Comparison of ENCODE assay signal across 17 cellular contexts in genomic region chr10:48302515-48303476, GRCh38. TPM values are rescaled to one million over a fixed set of nuclear protein-coding genes. Genes with fewer than 3 reads are reported as not detected.
DNase-seq lines count a peak whose midpoint lies in the region; FAIRE-seq and TF ChIP-seq lines count a peak whose summit lies in the region.
"Had no signal": no experiment of that assay in that cellular context is flagged by ENCODE, and none has a peak within 500 bp of the region (broad histone marks: within the 10 kb centered on the region; RNA-seq: fewer than 3 reads in every experiment).

No MANE protein-coding gene starts in this region.

- H2BK20ac ChIP-seq in H1 (ENCODE audit: low read length), result no peak overlapping the region

- H2BK5ac ChIP-seq in H1 (ENCODE audit: low read depth, low read length), result no peak overlapping the region

- no peak overlapping the region for H4K91ac ChIP-seq in H1 (replicated peaks; ENCODE audit: insufficient read length, low read length)

- peaks cover 17% of the 10 kb centered on the region for H3K4me1 ChIP-seq in MM.1S (ENCODE audit: low read length)
- H3K4me1 ChIP-seq in H1 (replicated peaks in 1 of 4; ENCODE audit: control insufficient read depth in 3 of 4, insufficient read depth in 4 of 4, low read length in 3 of 4), result no peaks in the 10 kb centered on the region; a peak in 1 of 7 replicates

- H3K23me2 ChIP-seq in H1 (ENCODE audit: low read depth, low read length), result peaks cover 4% of the 10 kb centered on the region

- WGBS in H1 (ENCODE audit: extremely low coverage in 1 of 2, insufficient coverage in 1 of 2, insufficient read length in 1 of 2, insufficient replicate concordance in 2 of 2, low coverage in 1 of 2, low lambda C conversion rate in 2 of 2, missing lambda C conversion rate in 1 of 2), 2 experiments, result 83% methylated on average over 8 of the region's 8 CpGs; no CpG with 5 or more reads in 1 of the 2 experiments

- H3K4ac ChIP-seq in H1 (replicated peaks; ENCODE audit: insufficient read length, low read depth, low read length), result no peak overlapping the region

- H2BK12ac ChIP-seq in H1 (ENCODE audit: low read depth, low read length), result no peak overlapping the region

- POLR2A ChIA-PET in H1 (lab: Charles Lee; ENCODE audit: partially characterized antibody), result no interaction called here

- 0 out of 2 replicates have a peak overlapping the region, but pooled peaks have one; percentile 8 for H2AFZ ChIP-seq in MM.1S (ENCODE audit: low read length)
- 0 out of 2 replicates have a peak overlapping the region, but pooled peaks have one; percentile 0 for H2AFZ ChIP-seq in H1 (ENCODE audit: low read length)
- H2AFZ ChIP-seq: GM23338 had no signal

- H3F3A ChIP-seq in MM.1S (ENCODE audit: insufficient read depth, low read length), result no peaks in the 10 kb centered on the region

- no peak overlapping the region for H4K5ac ChIP-seq in H1 (ENCODE audit: insufficient read length, low read depth, low read length)

- no peak overlapping the region for H2AK5ac ChIP-seq in H1 (ENCODE audit: low read depth, low read length)

- no peak for FAIRE-seq in H1 (lab: Jason Lieb, UNC)

- TF ChIP-seq RAD21 in H1 (IDR thresholded peaks at IDR 0.05 in 1 of 2, conservative IDR thresholded peaks at IDR 0.05 in 1 of 2; ENCODE audit: low read depth in 2 of 2, low read length in 2 of 2), result no peak

- no peaks in the 10 kb centered on the region for H3K27me3 ChIP-seq in MM.1S (replicated peaks; ENCODE audit: insufficient read depth, low read length)
- no peaks in the 10 kb centered on the region for H3K27me3 ChIP-seq in H1 (replicated peaks in 1 of 4; ENCODE audit: control insufficient read depth in 3 of 4, extremely low read depth in 1 of 4, insufficient read depth in 3 of 4, low read length in 3 of 4)
- H3K27me3 ChIP-seq: BLaER1 had no signal

- CTCF ChIA-PET in H1 (lab: Charles Lee; ENCODE audit: partially characterized antibody), result interaction anchor here (1.0 to 4.3 kb wide), 2 partner anchors 13 to 30 kb away, joined by 3 to 21 read pairs; no protein-coding TSS in a partner anchor

- no peak for TF ChIP-seq CTCF in GM12865 (IDR thresholded peaks at IDR 0.05; ENCODE audit: insufficient read depth, low read depth, low read length, missing control alignments)
- TF ChIP-seq CTCF in GM13977 (IDR thresholded peaks at IDR 0.05; ENCODE audit: extremely low read depth, insufficient read depth, missing control alignments), result no peak
- no peak for TF ChIP-seq CTCF in MM.1S (IDR thresholded peaks at IDR 0.05; ENCODE audit: low read length)
- no peak for TF ChIP-seq CTCF in H1 (IDR thresholded peaks at IDR 0.05; ENCODE audit: control extremely low read depth in 1 of 3, insufficient read depth in 1 of 3, low read depth in 1 of 3, low read length in 3 of 3)

- no peaks in the 10 kb centered on the region for H3K36me3 ChIP-seq in MM.1S (replicated peaks; ENCODE audit: insufficient read depth, low read length)
- no peaks in the 10 kb centered on the region for H3K36me3 ChIP-seq in H1 (ENCODE audit: control insufficient read depth in 2 of 4, insufficient read depth in 4 of 4, low read length in 3 of 4)
- H3K36me3 ChIP-seq: BLaER1 had no signal

- peaks cover 9% of the 10 kb centered on the region for H3K79me2 ChIP-seq in MM.1S (ENCODE audit: low read length)
- peaks cover 0 to 7% of the 10 kb centered on the region in 2 experiments; a peak in 3 of 4 replicates for H3K79me2 ChIP-seq in H1 (ENCODE audit: control insufficient read depth in 1 of 2, insufficient read depth in 2 of 2, low read length in 2 of 2)

- H4K20me1 ChIP-seq in MM.1S (ENCODE audit: insufficient read depth, low read length), result no peaks in the 10 kb centered on the region
- no peaks in the 10 kb centered on the region for H4K20me1 ChIP-seq in H1 (replicated peaks in 1 of 2; ENCODE audit: control insufficient read depth in 1 of 2, insufficient read depth in 2 of 2, low read length in 2 of 2)

- no peak overlapping the region for H3K23ac ChIP-seq in H1 (ENCODE audit: insufficient read length)

- TF ChIP-seq POLR2A in H1 (IDR thresholded peaks at IDR 0.05; ENCODE audit: control extremely low read depth in 1 of 2, low read depth in 2 of 2, low read length in 2 of 2), result no peak

- H3K9ac ChIP-seq in MM.1S (ENCODE audit: low read length) (no peak overlapping the region), H1 (replicated peaks in 1 of 4; ENCODE audit: extremely low read depth in 1 of 4, low read depth in 3 of 4, low read length in 3 of 4) (no peak overlapping the region)
- H3K9ac ChIP-seq: BLaER1 had no signal

- no peak overlapping the region for H4K8ac ChIP-seq in H1 (ENCODE audit: extremely low read depth, insufficient read depth, low read length)

- no peak overlapping the region for H3K56ac ChIP-seq in H1 (replicated peaks; ENCODE audit: insufficient read length, low read depth, low read length)

- H3K9me3 ChIP-seq in MM.1S (replicated peaks; ENCODE audit: insufficient read depth, low read length) (no peaks in the 10 kb centered on the region), H1 (ENCODE audit: insufficient read depth in 2 of 2, low read depth in 1 of 2, low read length in 1 of 2) (no peaks in the 10 kb centered on the region)
- H3K9me3 ChIP-seq: BLaER1, Caco-2 had no signal

- no peak overlapping the region for H3K4me3 ChIP-seq in GM12865 (ENCODE audit: low read depth, low read length)
- H3K4me3 ChIP-seq in MM.1S (ENCODE audit: low read length), result no peak overlapping the region
- no peak overlapping the region for H3K4me3 ChIP-seq in H1 (ENCODE audit: extremely low read depth in 1 of 4, insufficient read depth in 2 of 4, low read depth in 3 of 4, low read length in 4 of 4)
- H3K4me3 ChIP-seq: BLaER1, GM23338 had no signal

- 0 out of 2 replicates have a peak overlapping the region, but pooled peaks have one; percentile 20 for H3K4me2 ChIP-seq in MM.1S (ENCODE audit: low read depth, low read length)
- no peak overlapping the region for H3K4me2 ChIP-seq in H1 (ENCODE audit: insufficient read depth in 1 of 2, low read depth in 2 of 2, low read length in 2 of 2)
- H3K4me2 ChIP-seq: BLaER1, GM23338 had no signal

- no peaks in the 10 kb centered on the region for H3K9me2 ChIP-seq in MM.1S (replicated peaks; ENCODE audit: insufficient read depth, low read length)

- 0 out of 2 replicates have a peak overlapping the region, but pooled peaks have one; percentile 49 for H2BK15ac ChIP-seq in H1 (ENCODE audit: low read length)

- no peak for TF ChIP-seq EP300 in H1 (IDR thresholded peaks at IDR 0.05; ENCODE audit: borderline replicate concordance in 1 of 2, low read depth in 2 of 2, low read length in 2 of 2)

- no peak overlapping the region for H3K27ac ChIP-seq in MM.1S (ENCODE audit: low read length)
- H3K27ac ChIP-seq in H1 (ENCODE audit: low read depth, low read length), result no peak overlapping the region
- H3K27ac ChIP-seq: BLaER1 had no signal

- no peak overlapping the region for H3K18ac ChIP-seq in H1 (ENCODE audit: extremely low read depth, low read length)

- no peak overlapping the region for H2BK120ac ChIP-seq in H1 (replicated peaks; ENCODE audit: low read depth, low read length)

- H3K14ac ChIP-seq in H1 (ENCODE audit: insufficient read length), result no peak overlapping the region

- no peaks in the 10 kb centered on the region; the same call in 1 of the 2 replicates for H3K79me1 ChIP-seq in H1 (ENCODE audit: low read depth, low read length)

- in situ Hi-C loops in GM13977 (cut with MboI; ENCODE audit: low pct_unique_long_range_greater_than_20kb, low sequenced_read_pairs, unreplicated experiment), result no loop called here

- DNase-seq in GM12865 (ENCODE audit: low read depth) (peak; percentile 51), GM13977 (ENCODE audit: low spot score) (peak; percentile 39), MM.1S (peak; percentile 31), H1 (ENCODE audit: low read depth in 1 of 2, low spot score in 2 of 2) (no peak), cerebellum (ENCODE audit: low spot score) (no peak), 8988T (no peak), cerebellar nuclear complex (lab: John Stamatoyannopoulos, UW) (no peak)
- DNase-seq: AML-193; Caco-2; CD8-positive, alpha-beta memory T cell; DMS53; GF-D8; H9; Karpas-422 had no signal

TF ChIP-seq in H1, 55 proteins besides CTCF, POLR2A, EP300 and RAD21 (continues in another document):
- TF ChIP-seq USF2 (IDR thresholded peaks at IDR 0.05; ENCODE audit: low read length), result no peak

RNA-seq across cellular contexts. Expression of gene MAPK8, which starts 3.7 kb away (rescaled TPM):
- 70.7 and 71.3 TPM in 2 replicates for total RNA-seq in H1 (2021; fragmentation: NEBNext Ultra II Directional; extraction: Animal tissue kit (Norgen Biotek cat#: 25700))
- 18.2 and 23.3 TPM in 2 replicates for polyA plus RNA-seq in H1 (2011; rRNA removed)
- polyA plus RNA-seq in H1 (2011; cell fraction: cytosol; rRNA removed), result 37.2 TPM
- 18.9 TPM for polyA plus RNA-seq in H1 (2011; cell fraction: nucleus; rRNA removed)
- 28.3 to 57.0 TPM (median 38.8 TPM) in 4 replicates for polyA plus RNA-seq in H1 (2012, experiment 1 of 2)
- 9.5 TPM for polyA plus RNA-seq in H1 (2012, experiment 2 of 2)
- polyA plus RNA-seq in H1 (2013, experiment 1 of 2), result 32.7 TPM
- 32.6 TPM for polyA plus RNA-seq in H1 (2013, experiment 2 of 2)
- polyA minus RNA-seq in H1 (2011; rRNA and poly(A)+ RNA removed), result 34.0 and 85.2 TPM in 2 replicates
- 27.7 TPM for polyA minus RNA-seq in H1 (2011; cell fraction: cytosol; rRNA and poly(A)+ RNA removed)
- polyA minus RNA-seq in H1 (2011; cell fraction: nucleus; rRNA and poly(A)+ RNA removed), result 58.3 TPM
- total RNA-seq in cerebellum, result 183 TPM

RNA-seq across cellular contexts. Expression of gene FRMPD2, which starts 28.3 kb away (rescaled TPM):
- total RNA-seq in H1 (2021; fragmentation: NEBNext Ultra II Directional; extraction: Animal tissue kit (Norgen Biotek cat#: 25700)), result 0.07 and 0.10 TPM in 2 replicates
- polyA plus RNA-seq in H1 (2011; rRNA removed), result 0.20 and 0.47 TPM in 2 replicates
- polyA plus RNA-seq in H1 (2011; cell fraction: cytosol; rRNA removed), result 0.26 TPM
- 1.1 TPM for polyA plus RNA-seq in H1 (2011; cell fraction: nucleus; rRNA removed)
- 0.13 to 0.32 TPM (median 0.25 TPM) in 4 replicates for polyA plus RNA-seq in H1 (2012, experiment 1 of 2)
- not detected for polyA plus RNA-seq in H1 (2012, experiment 2 of 2)
- 0.06 TPM for polyA plus RNA-seq in H1 (2013, experiment 1 of 2)
- 0.06 TPM for polyA plus RNA-seq in H1 (2013, experiment 2 of 2)
- polyA minus RNA-seq in H1 (2011; rRNA and poly(A)+ RNA removed), result 2.2 and 2.8 TPM in 2 replicates
- polyA minus RNA-seq in H1 (2011; cell fraction: cytosol; rRNA and poly(A)+ RNA removed), result 0.81 TPM
- polyA minus RNA-seq in H1 (2011; cell fraction: nucleus; rRNA and poly(A)+ RNA removed), result 6.4 TPM
- total RNA-seq in cerebellum, result 11.1 TPM
- total RNA-seq: Caco-2; CD8-positive, alpha-beta memory T cell; GM23338; HT-29 had no signal
- polyA plus RNA-seq: CD8-positive, alpha-beta memory T cell; GM23338 had no signal

Comparison
In these comparisons a context has a peak if more than half of its experiments do, and no peak if none do; other contexts are left out.
1. DNase-seq: peak in GM12865 (single experiment), GM13977 (single experiment) and MM.1S (single experiment); none in H1 (0 of 2), cerebellum (single experiment), 8988T (single experiment) and cerebellar nuclear complex (0 of 2).
2. RNA of gene FRMPD2, which starts 28.3 kb away (total RNA-seq): 11.1 TPM in cerebellum (single experiment); 0.07 to 0.10 TPM in H1; every median in the first group is over 10 times any median in the second.